Comparison of ENCODE assay signal across 8 cellular contexts in genomic region chr9:77649109-77649812, GRCh38. TPM values are rescaled to one million over a fixed set of nuclear protein-coding genes. Genes with fewer than 3 reads are reported as not detected.
DNase-seq lines count a peak whose midpoint lies in the region; ATAC-seq and TF ChIP-seq lines count a peak whose summit lies in the region.

No MANE protein-coding gene starts in this region.

- H3K4me3 ChIP-seq in AG10803 (ENCODE audit: low read length) (no peak overlapping the region), right lobe of liver (peak overlapping the region; percentile 51 to 61 (median 51))

- peaks cover 76% of the 10 kb centered on the region for H3K27me3 Mint-ChIP-seq in brain

- ATAC-seq in right lobe of liver (peak; percentile 22 to 50 (median 35)), GM21717 (IDR thresholded peaks at IDR 0.05; ENCODE audit: unreplicated experiment) (no peak)

- DNase-seq in AG10803 (ENCODE audit: low read depth) (peak; percentile 23), right lobe of liver (no peak), NCI-H1694 (lab: John Stamatoyannopoulos, UW) (no peak), cerebellar nuclear complex (lab: John Stamatoyannopoulos, UW) (no peak)
- no peak for DNase-seq in stimulated activated CD4-positive, alpha-beta T cell treated with anti-CD3 and anti-CD28 coated beads, Interleukin-2, amount 100 ng/mL, for 48 hours

- no peaks in the 10 kb centered on the region for H3K36me3 Mint-ChIP-seq in brain

- peak; percentile 45 for TF ChIP-seq CTCF in AG10803 (conservative IDR thresholded peaks at IDR 0.05; ENCODE audit: low read length)
- peak; percentile 49; the same call in 1 of the 2 replicates for TF ChIP-seq CTCF in LNCAP (IDR thresholded peaks at IDR 0.05)
- peak in 1 of 2 experiments; percentile 16 for TF ChIP-seq CTCF in brain (conservative IDR thresholded peaks at IDR 0.05)
- peak; percentile 32 to 54 (median 47) for TF ChIP-seq CTCF in right lobe of liver (IDR thresholded peaks at IDR 0.05)

- 40% methylated on average over 10 of the region's 10 CpGs for WGBS in right lobe of liver (ENCODE audit: insufficient coverage, low coverage, low lambda C conversion rate, missing lambda C conversion rate)

- no peak for TF ChIP-seq POLR2A in right lobe of liver (IDR thresholded peaks at IDR 0.05)

- H3K9me3 Mint-ChIP-seq in brain = peaks cover 0 to 7% (median 0%) of the 10 kb centered on the region in 5 experiments

- no peaks in the 10 kb centered on the region for H3K27me3 ChIP-seq in right lobe of liver

- no peak overlapping the region for H3K27ac Mint-ChIP-seq in brain

- peak overlapping the region; percentile 79 to 84 (median 82) for H3K4me3 Mint-ChIP-seq in brain

- intact Hi-C loops in right lobe of liver (cut with DNase I) = loop anchor here in 1 of 2 donors (10.0 kb wide), 1 partner anchor 194 kb away; no protein-coding TSS in a partner anchor

- H3K27ac ChIP-seq in right lobe of liver = peak overlapping the region; percentile 24 to 55 (median 43)

- H3K9me3 ChIP-seq in right lobe of liver = no peaks in the 10 kb centered on the region

- H3K36me3 ChIP-seq in right lobe of liver = no peaks in the 10 kb centered on the region

- H3K4me1 ChIP-seq in right lobe of liver = peaks cover 0 to 13% (median 2%) of the 10 kb centered on the region in 4 donors

- peaks cover 5% of the 10 kb centered on the region for H3K4me1 Mint-ChIP-seq in brain

RNA-seq across cellular contexts. Expression of gene GNA14, which starts 1.1 kb away (rescaled TPM):
- 1.7 TPM for polyA plus RNA-seq in brain (ENCODE audit: insufficient read depth, low read depth, low replicate concordance)
- 1 to 10 TPM; 2.3 to 4.2 (median 3.8) TPM for total RNA-seq in right lobe of liver
